40 cellular contexts compared by ENCODE assay signal in the genomic region with DNA sequence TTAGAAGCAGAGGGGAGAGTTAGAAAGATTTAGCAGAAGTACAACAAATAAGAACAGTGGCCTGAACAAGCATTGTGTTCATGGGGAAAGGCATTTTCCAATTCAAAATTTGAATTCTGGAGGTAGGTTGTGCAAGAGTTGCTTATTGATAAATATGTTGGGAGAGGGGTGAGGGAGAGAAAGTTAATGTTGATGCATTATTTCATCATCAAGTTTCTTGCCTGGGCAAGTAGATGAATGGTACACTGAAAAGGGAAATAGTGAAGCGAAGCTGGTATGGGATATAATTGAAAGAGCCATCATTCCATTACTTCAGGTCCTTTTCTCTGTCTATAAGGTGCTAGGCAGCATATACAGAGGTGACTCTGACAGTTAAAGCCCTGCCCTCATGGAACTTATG.
"Had no signal": no experiment of that assay in that cellular context is flagged by ENCODE, and none has a peak within 500 bp of the region (broad histone marks: within the 10 kb centered on the region; RNA-seq: fewer than 3 reads in every experiment).

No MANE protein-coding gene starts in this region.

- FAIRE-seq: astrocyte, TTC549 had no signal

- ATAC-seq: activated CD4-positive, alpha-beta T cell treated with anti-CD3 and anti-CD28 coated beads for 36 hours; activated CD4-positive, CD25-positive, alpha-beta regulatory T cell treated with anti-CD3 and anti-CD28 coated beads, Interleukin-2, amount 50 U/mL, for 24 hours; activated CD8-positive, alpha-beta memory T cell treated with anti-CD3 and anti-CD28 coated beads, Interleukin-2, amount 10 ng/mL, durations not matched to agents 7 days and 5 days; activated CD8-positive, alpha-beta T cell treated with anti-CD3 and anti-CD28 coated beads, Interleukin-2, amount 10 ng/mL, durations not matched to agents 7 days and 5 days; body of pancreas; WTC11 had no signal

- H3K4me3 Mint-ChIP-seq: activated CD4-positive, alpha-beta memory T cell treated with anti-CD3 and anti-CD28 coated beads, Interleukin-2, amount 10 ng/mL, durations not matched to agents 7 days and 5 days; activated CD4-positive, alpha-beta T cell treated with anti-CD3 and anti-CD28 coated beads for 36 hours; activated CD4-positive, alpha-beta T cell treated with anti-CD3 and anti-CD28 coated beads, Interleukin-2, amount 10 ng/mL, durations not matched to agents 7 days and 5 days; activated CD8-positive, alpha-beta memory T cell treated with anti-CD3 and anti-CD28 coated beads, Interleukin-2, amount 10 ng/mL, durations not matched to agents 7 days and 5 days; activated CD8-positive, alpha-beta T cell treated with anti-CD3 and anti-CD28 coated beads, Interleukin-2, amount 10 ng/mL, durations not matched to agents 7 days and 5 days; activated naive CD4-positive, alpha-beta T cell treated with anti-CD3 and anti-CD28 coated beads, Interleukin-2, amount 10 ng/mL, durations not matched to agents 7 days and 5 days; activated naive CD4-positive, alpha-beta T cell treated with anti-CD3 and anti-CD28 coated beads, Interleukin-2, amount 50 U/mL, for 24 hours; activated naive CD8-positive, alpha-beta T cell; activated T-cell treated with anti-CD3 and anti-CD28 coated beads, Interleukin-2, amount 50 U/mL, for 24 hours; central memory CD8-positive, alpha-beta T cell; T-helper 1 cell treated with Interleukin-12 subunit alpha and Interleukin-12 subunit beta and Interleukin-4 antibody, amounts not matched to agents 30 μg/mL and 1 μg/mL, for 36 hours; T-helper 2 cell treated with Interferon-gamma antibody and Interleukin-4, amounts not matched to agents 5 μg/mL and 100 μg/mL, for 36 hours; WTC11 had no signal

- H3K4me1 ChIP-seq: adrenal gland, body of pancreas, breast epithelium had no signal

- H3K9me3 ChIP-seq: adrenal gland, body of pancreas, breast epithelium had no signal

- H3K36me3 ChIP-seq: adrenal gland, brain microvascular endothelial cell, breast epithelium, cardiac muscle cell, WERI-Rb-1 had no signal

- H3K4me3 ChIP-seq: adrenal gland, body of pancreas, breast epithelium, cardiac muscle cell had no signal

- H3K36me3 Mint-ChIP-seq: activated CD8-positive, alpha-beta memory T cell treated with anti-CD3 and anti-CD28 coated beads, Interleukin-2, amount 10 ng/mL, durations not matched to agents 7 days and 5 days; activated naive CD4-positive, alpha-beta T cell treated with anti-CD3 and anti-CD28 coated beads, Interleukin-2, amount 10 ng/mL, durations not matched to agents 7 days and 5 days; activated naive CD4-positive, alpha-beta T cell treated with anti-CD3 and anti-CD28 coated beads, Interleukin-2, amount 50 U/mL, for 24 hours; activated naive CD8-positive, alpha-beta T cell; WTC11 had no signal

- H3K9me3 Mint-ChIP-seq: activated CD4-positive, alpha-beta memory T cell treated with anti-CD3 and anti-CD28 coated beads, Interleukin-2, amount 10 ng/mL, durations not matched to agents 7 days and 5 days; activated CD4-positive, alpha-beta T cell treated with anti-CD3 and anti-CD28 coated beads, Interleukin-2, amount 10 ng/mL, durations not matched to agents 7 days and 5 days; activated naive CD4-positive, alpha-beta T cell treated with anti-CD3 and anti-CD28 coated beads, Interleukin-2, amount 50 U/mL, for 24 hours; activated T-cell treated with anti-CD3 and anti-CD28 coated beads, Interleukin-2, amount 50 U/mL, for 24 hours; activated T-helper 2 cell treated with anti-CD3 and anti-CD28 coated beads, Interferon-gamma antibody, Interleukin-2, Interleukin-4, amounts not matched to agents 10 μg/mL and 5 μg/mL and 100 μg/mL, durations not matched to agents 14 hours and 24 hours and 36 hours; T-helper 1 cell treated with Interleukin-12 subunit alpha and Interleukin-12 subunit beta and Interleukin-4 antibody, amounts not matched to agents 30 μg/mL and 1 μg/mL, for 36 hours; T-helper 2 cell treated with Interferon-gamma antibody and Interleukin-4, amounts not matched to agents 5 μg/mL and 100 μg/mL, for 36 hours; WTC11 had no signal

- H3K27ac ChIP-seq: adrenal gland, body of pancreas, brain microvascular endothelial cell, breast epithelium, cardiac muscle cell, WERI-Rb-1 had no signal

- H3K27me3 ChIP-seq: adrenal gland, body of pancreas, brain microvascular endothelial cell, breast epithelium, cardiac muscle cell had no signal

- H3K4me1 Mint-ChIP-seq: activated CD4-positive, alpha-beta memory T cell treated with anti-CD3 and anti-CD28 coated beads, Interleukin-2, amount 10 ng/mL, durations not matched to agents 7 days and 5 days; activated CD4-positive, alpha-beta T cell treated with anti-CD3 and anti-CD28 coated beads for 36 hours; activated CD4-positive, alpha-beta T cell treated with anti-CD3 and anti-CD28 coated beads, Interleukin-2, amount 10 ng/mL, durations not matched to agents 7 days and 5 days; activated CD8-positive, alpha-beta memory T cell treated with anti-CD3 and anti-CD28 coated beads, Interleukin-2, amount 10 ng/mL, durations not matched to agents 7 days and 5 days; activated naive CD4-positive, alpha-beta T cell treated with anti-CD3 and anti-CD28 coated beads, Interleukin-2, amount 10 ng/mL, durations not matched to agents 7 days and 5 days; activated naive CD4-positive, alpha-beta T cell treated with anti-CD3 and anti-CD28 coated beads, Interleukin-2, amount 50 U/mL, for 24 hours; central memory CD8-positive, alpha-beta T cell; WTC11 had no signal

- DNase-seq: activated CD4-positive, alpha-beta memory T cell treated with anti-CD3 and anti-CD28 coated beads, Interleukin-2, amount 10 ng/mL, durations not matched to agents 7 days and 5 days; activated CD4-positive, alpha-beta T cell treated with anti-CD3 and anti-CD28 coated beads for 1 hour; activated CD4-positive, alpha-beta T cell treated with anti-CD3 and anti-CD28 coated beads for 36 hours; activated CD4-positive, alpha-beta T cell treated with anti-CD3 and anti-CD28 coated beads for 48 hours; activated CD4-positive, alpha-beta T cell treated with anti-CD3 and anti-CD28 coated beads, Interleukin-2, amount 10 ng/mL, durations not matched to agents 7 days and 5 days; activated CD4-positive, alpha-beta T cell treated with anti-CD3 and anti-CD28 coated beads, Interleukin-2, amount 50 U/mL, for 48 hours; activated CD4-positive, CD25-positive, alpha-beta regulatory T cell; activated CD8-positive, alpha-beta memory T cell treated with anti-CD3 and anti-CD28 coated beads for 24 hours; activated CD8-positive, alpha-beta memory T cell treated with anti-CD3 and anti-CD28 coated beads, Interleukin-2, amount 10 ng/mL, durations not matched to agents 7 days and 5 days; activated CD8-positive, alpha-beta memory T cell treated with anti-CD3 and anti-CD28 coated beads, Interleukin-2, amount 50 U/mL, for 48 hours; activated CD8-positive, alpha-beta T cell treated with anti-CD3 and anti-CD28 coated beads, Interleukin-2, amount 10 ng/mL, durations not matched to agents 7 days and 5 days; activated effector memory CD4-positive, alpha-beta T cell treated with Interleukin-2 at 50 U/mL for 16 hours; activated gamma-delta T cell; activated naive CD4-positive, alpha-beta T cell treated with anti-CD3 and anti-CD28 coated beads, Interleukin-2, amount 10 ng/mL, durations not matched to agents 7 days and 5 days; activated naive CD4-positive, alpha-beta T cell treated with Interleukin-2 at 50 U/mL for 16 hours; activated T-cell treated with anti-CD3 and anti-CD28 coated beads, Interleukin-2, amount 50 U/mL, for 24 hours; activated T-cell treated with anti-CD3 and anti-CD28 coated beads, Interleukin-2, amount 50 U/mL, for 48 hours; adrenal gland; amniotic stem cell; aorta; body of pancreas; brain microvascular endothelial cell; caudate nucleus; cerebellar nuclear complex; T-helper 1 cell; T-helper 2 cell; T-helper 9 cell; WERI-Rb-1 had no signal

- H3K27ac Mint-ChIP-seq: activated CD4-positive, alpha-beta memory T cell treated with anti-CD3 and anti-CD28 coated beads, Interleukin-2, amount 10 ng/mL, durations not matched to agents 7 days and 5 days; activated CD4-positive, alpha-beta T cell treated with anti-CD3 and anti-CD28 coated beads for 36 hours; activated CD4-positive, alpha-beta T cell treated with anti-CD3 and anti-CD28 coated beads, Interleukin-2, amount 10 ng/mL, durations not matched to agents 7 days and 5 days; activated CD8-positive, alpha-beta memory T cell treated with anti-CD3 and anti-CD28 coated beads, Interleukin-2, amount 10 ng/mL, durations not matched to agents 7 days and 5 days; activated CD8-positive, alpha-beta T cell treated with anti-CD3 and anti-CD28 coated beads, Interleukin-2, amount 10 ng/mL, durations not matched to agents 7 days and 5 days; activated naive CD4-positive, alpha-beta T cell treated with anti-CD3 and anti-CD28 coated beads, Interleukin-2, amount 10 ng/mL, durations not matched to agents 7 days and 5 days; activated naive CD4-positive, alpha-beta T cell treated with anti-CD3 and anti-CD28 coated beads, Interleukin-2, amount 50 U/mL, for 24 hours; activated naive CD8-positive, alpha-beta T cell; activated T-cell treated with anti-CD3 and anti-CD28 coated beads, Interleukin-2, amount 50 U/mL, for 24 hours; activated T-helper 2 cell treated with anti-CD3 and anti-CD28 coated beads, Interferon-gamma antibody, Interleukin-2, Interleukin-4, amounts not matched to agents 10 μg/mL and 5 μg/mL and 100 μg/mL, durations not matched to agents 14 hours and 24 hours and 36 hours; T-helper 1 cell treated with Interleukin-12 subunit alpha and Interleukin-12 subunit beta and Interleukin-4 antibody, amounts not matched to agents 30 μg/mL and 1 μg/mL, for 36 hours; T-helper 2 cell treated with Interferon-gamma antibody and Interleukin-4, amounts not matched to agents 5 μg/mL and 100 μg/mL, for 36 hours; WTC11 had no signal

- H3K27me3 Mint-ChIP-seq: activated CD4-positive, alpha-beta memory T cell treated with anti-CD3 and anti-CD28 coated beads, Interleukin-2, amount 10 ng/mL, durations not matched to agents 7 days and 5 days; activated CD4-positive, alpha-beta T cell treated with anti-CD3 and anti-CD28 coated beads for 36 hours; activated CD4-positive, alpha-beta T cell treated with anti-CD3 and anti-CD28 coated beads, Interleukin-2, amount 10 ng/mL, durations not matched to agents 7 days and 5 days; activated CD8-positive, alpha-beta memory T cell treated with anti-CD3 and anti-CD28 coated beads, Interleukin-2, amount 10 ng/mL, durations not matched to agents 7 days and 5 days; activated naive CD4-positive, alpha-beta T cell treated with anti-CD3 and anti-CD28 coated beads, Interleukin-2, amount 10 ng/mL, durations not matched to agents 7 days and 5 days; activated naive CD4-positive, alpha-beta T cell treated with anti-CD3 and anti-CD28 coated beads, Interleukin-2, amount 50 U/mL, for 24 hours; activated naive CD8-positive, alpha-beta T cell; activated T-cell treated with anti-CD3 and anti-CD28 coated beads, Interleukin-2, amount 50 U/mL, for 24 hours; central memory CD8-positive, alpha-beta T cell had no signal
